Comparison of ENCODE assay signal across 15 cellular contexts in genomic region chr7:102916426-102916825, GRCh38. TPM values are rescaled to one million over a fixed set of nuclear protein-coding genes. Genes with fewer than 3 reads are reported as not detected.
DNase-seq lines count a peak whose midpoint lies in the region; ATAC-seq, FAIRE-seq and TF ChIP-seq lines count a peak whose summit lies in the region.
"Had no signal": no experiment of that assay in that cellular context is flagged by ENCODE, and none has a peak within 500 bp of the region (broad histone marks: within the 10 kb centered on the region; RNA-seq: fewer than 3 reads in every experiment).

No MANE protein-coding gene starts in this region.

- POLR2A ChIA-PET in WTC11 (lab: Charles Lee) = interaction anchor here (0.6 kb wide), 1 partner anchor 10 kb away, joined by 4 read pairs; no protein-coding TSS in a partner anchor

- FAIRE-seq in H54 (lab: Jason Lieb, UNC) = peak; percentile 93
- FAIRE-seq: kidney had no signal

- no peak overlapping the region for H3K4me3 ChIP-seq in fibroblast of mammary gland (ENCODE audit: control insufficient read depth, low read depth, low read length)
- H3K4me3 ChIP-seq: gastroesophageal sphincter had no signal

- peak; percentile 7; the same call in 1 of the 2 replicates for ATAC-seq in WTC11
- ATAC-seq: gastroesophageal sphincter had no signal

- TF ChIP-seq POLR2A in H54 (IDR thresholded peaks at IDR 0.05; ENCODE audit: low read depth, low read length) = no peak

- no peaks in the 10 kb centered on the region for H3K9me3 Mint-ChIP-seq in WTC11
- H3K9me3 Mint-ChIP-seq: central memory CD8-positive, alpha-beta T cell had no signal

- CTCF ChIA-PET in WTC11 (lab: Charles Lee) = interaction anchor here (0.5 to 1.6 kb wide), 4 partner anchors 10 to 145 kb away, joined by 4 to 6 read pairs (median 4); no protein-coding TSS in a partner anchor

- no peaks in the 10 kb centered on the region for H3K27me3 Mint-ChIP-seq in WTC11 (ENCODE audit: low read depth)

- TF ChIP-seq CTCF in WTC11 (IDR thresholded peaks at IDR 0.05) (no peak), fibroblast of mammary gland (conservative IDR thresholded peaks at IDR 0.05; ENCODE audit: control insufficient read depth, insufficient read depth, low read depth, low read length) (no peak)

- peaks cover 45% of the 10 kb centered on the region for H3K4me1 Mint-ChIP-seq in WTC11
- H3K4me1 Mint-ChIP-seq: central memory CD8-positive, alpha-beta T cell had no signal

- DNase-seq in H54 (ENCODE audit: insufficient read length, low spot score) (peak; percentile 14), WTC11 (ENCODE audit: low spot score) (no peak), fibroblast of mammary gland (ENCODE audit: low read depth) (peak; percentile 92), stromal cell of bone marrow (ENCODE audit: low read depth) (peak; percentile 48), NCI-H2107 (lab: John Stamatoyannopoulos, UW) (no peak), NCI-H2029 treated with DMSO at 0.1 percent for 48 hours (lab: John Stamatoyannopoulos, UW) (no peak), middle frontal gyrus (ENCODE audit: extremely low spot score, low spot score) (no peak)
- DNase-seq: activated CD4-positive, alpha-beta T cell treated with anti-CD3 and anti-CD28 coated beads, Interleukin-2, amount 50 U/mL, for 4 hours; activated effector memory CD4-positive, alpha-beta T cell treated with Interleukin-2 at 50 U/mL for 16 hours; Kasumi-1; kidney; retina; T-helper 2 cell had no signal

- no peak overlapping the region for H3K27ac Mint-ChIP-seq in WTC11

- no peak overlapping the region for H3K4me3 Mint-ChIP-seq in WTC11
- H3K4me3 Mint-ChIP-seq: central memory CD8-positive, alpha-beta T cell had no signal

- no peaks in the 10 kb centered on the region for H3K36me3 Mint-ChIP-seq in WTC11

TF ChIP-seq in WTC11, 78 proteins besides CTCF, POLR2A, EP300 and RAD21:
- TF ChIP-seq MYBL2 (CRISPR knock-in tag; IDR thresholded peaks at IDR 0.05) (no peak), ZNF512 (CRISPR knock-in tag; IDR thresholded peaks at IDR 0.05; ENCODE audit: borderline replicate concordance) (no peak), E2F1 (CRISPR knock-in tag; IDR thresholded peaks at IDR 0.05) (no peak), OVOL2 (CRISPR knock-in tag; IDR thresholded peaks at IDR 0.05; ENCODE audit: borderline replicate concordance) (no peak), ZSCAN18 (CRISPR knock-in tag; IDR thresholded peaks at IDR 0.05) (no peak), FOXK1 (CRISPR knock-in tag; IDR thresholded peaks at IDR 0.05) (no peak)
- TF ChIP-seq, protein P1, sequence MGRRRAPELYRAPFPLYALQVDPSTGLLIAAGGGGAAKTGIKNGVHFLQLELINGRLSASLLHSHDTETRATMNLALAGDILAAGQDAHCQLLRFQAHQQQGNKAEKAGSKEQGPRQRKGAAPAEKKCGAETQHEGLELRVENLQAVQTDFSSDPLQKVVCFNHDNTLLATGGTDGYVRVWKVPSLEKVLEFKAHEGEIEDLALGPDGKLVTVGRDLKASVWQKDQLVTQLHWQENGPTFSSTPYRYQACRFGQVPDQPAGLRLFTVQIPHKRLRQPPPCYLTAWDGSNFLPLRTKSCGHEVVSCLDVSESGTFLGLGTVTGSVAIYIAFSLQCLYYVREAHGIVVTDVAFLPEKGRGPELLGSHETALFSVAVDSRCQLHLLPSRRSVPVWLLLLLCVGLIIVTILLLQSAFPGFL (CRISPR knock-in tag; IDR thresholded peaks at IDR 0.05; ENCODE audit: borderline replicate concordance) = no peak

RNA-seq across cellular contexts. Expression of gene LRRC17, which starts 3.6 kb away (rescaled TPM):
- 1.4 to 1.8 TPM (median 1.6 TPM) in 3 replicates for total RNA-seq in WTC11 (2021)

Comparison
In these comparisons a context has a peak if more than half of its experiments do, and no peak if none do; other contexts are left out.
1. DNase-seq: peak in H54 (single experiment), fibroblast of mammary gland (single experiment) and stromal cell of bone marrow (single experiment); none in WTC11 (single experiment), NCI-H2107 (single experiment), NCI-H2029 treated with DMSO at 0.1 percent for 48 hours (single experiment) and middle frontal gyrus (single experiment).